Comparison of ENCODE assay signal across 9 cellular contexts in the genomic region with DNA sequence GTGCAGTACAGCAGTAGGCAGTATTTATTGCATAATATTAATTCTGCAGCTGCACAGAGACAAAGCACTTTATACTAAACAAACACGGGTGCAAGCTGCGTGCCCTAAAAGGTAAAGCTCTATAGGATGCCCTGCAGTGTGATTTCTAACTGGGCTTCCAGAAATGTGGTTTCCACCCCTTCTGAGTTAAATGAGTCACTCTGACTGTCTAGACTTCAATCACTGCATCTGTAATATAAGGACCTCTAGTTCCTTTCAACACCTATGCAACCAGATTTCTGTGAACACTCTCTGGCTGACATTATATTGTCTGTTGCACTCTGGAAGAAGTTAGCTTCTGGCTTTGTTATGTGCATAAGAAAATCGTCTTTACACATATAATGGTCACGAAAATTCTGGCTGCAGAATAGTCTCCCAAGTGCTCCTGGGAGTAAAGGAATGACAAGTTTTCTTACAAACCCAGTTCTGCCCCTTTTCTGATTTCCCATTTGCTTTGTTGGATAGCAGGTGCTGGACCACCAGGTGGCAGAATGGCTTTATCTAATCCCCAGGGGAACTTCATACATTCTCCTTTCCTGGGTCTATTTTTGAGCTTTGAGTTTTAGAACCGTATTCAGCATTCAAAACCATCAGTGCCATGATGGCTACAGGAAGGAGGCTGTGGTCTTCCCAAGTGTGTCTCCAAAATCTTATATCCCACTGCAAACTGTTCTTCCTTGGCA.
DNase-seq lines count a peak whose midpoint lies in the region; ATAC-seq, FAIRE-seq and TF ChIP-seq lines count a peak whose summit lies in the region.
"Had no signal": no experiment of that assay in that cellular context is flagged by ENCODE, and none has a peak within 500 bp of the region (broad histone marks: within the 10 kb centered on the region; RNA-seq: fewer than 3 reads in every experiment).

No MANE protein-coding gene starts in this region.

- H4K91ac ChIP-seq in neuronal stem cell (ENCODE audit: low read depth, low read length, poor library complexity) = no peak overlapping the region

- no peak overlapping the region for H2BK15ac ChIP-seq in neuronal stem cell (ENCODE audit: low read length)

- H3K4ac ChIP-seq in neuronal stem cell (ENCODE audit: low read length) = no peak overlapping the region

- H3K4me2 ChIP-seq in neuronal stem cell (ENCODE audit: insufficient read depth, low read length, poor library complexity, severe bottlenecking) = no peak overlapping the region

- peak overlapping the region; percentile 42 for H2AFZ ChIP-seq in neuronal stem cell (ENCODE audit: low read length)

- H3K79me1 ChIP-seq in neuronal stem cell (ENCODE audit: low read depth, low read length) = no peaks in the 10 kb centered on the region

- DNase-seq in NCI-H2081 (lab: John Stamatoyannopoulos, UW) (peak; percentile 28 to 87), astrocyte of the hippocampus (ENCODE audit: low read depth, low spot score) (peak; percentile 28), neuronal stem cell (ENCODE audit: low spot score) (no peak), GM12892 (ENCODE audit: insufficient read length) (no peak)
- DNase-seq in activated CD4-positive, alpha-beta T cell treated with anti-CD3 and anti-CD28 coated beads, Interleukin-2, amount 50 U/mL, for 1 hour = no peak

- no peaks in the 10 kb centered on the region for H3K4me1 ChIP-seq in neuronal stem cell (ENCODE audit: control insufficient read depth in 2 of 2, insufficient read depth in 1 of 2, low read depth in 1 of 2, low read length in 2 of 2)

- H3K23ac ChIP-seq in neuronal stem cell (ENCODE audit: low read depth, low read length, poor library complexity) = no peak overlapping the region

- TF ChIP-seq POLR2A in GM12892 (IDR thresholded peaks at IDR 0.05; ENCODE audit: low read depth, low read length) = no peak

- H3K4me3 ChIP-seq in GM12875 (ENCODE audit: low read depth, low read length) (no peak overlapping the region), neuronal stem cell (ENCODE audit: low read length in 2 of 2) (no peak overlapping the region)

- no peaks in the 10 kb centered on the region for H3K9me3 ChIP-seq in neuronal stem cell (replicated peaks in 1 of 2; ENCODE audit: control insufficient read depth in 2 of 2, insufficient read depth in 1 of 2, low read depth in 1 of 2, low read length in 2 of 2)

- no peak overlapping the region for H2BK5ac ChIP-seq in neuronal stem cell (ENCODE audit: low read length)

- TF ChIP-seq CTCF in GM12875 (IDR thresholded peaks at IDR 0.05; ENCODE audit: borderline replicate concordance, insufficient read depth, low read depth, low read length) = peak; percentile 23; the same call in 1 of the 2 replicates

- H2BK12ac ChIP-seq in neuronal stem cell (ENCODE audit: low read length) = no peak overlapping the region

- H3K18ac ChIP-seq in neuronal stem cell (ENCODE audit: low read length) = no peak overlapping the region

- H3K36me3 ChIP-seq in neuronal stem cell (replicated peaks in 1 of 2; ENCODE audit: control insufficient read depth in 2 of 2, insufficient read depth in 2 of 2, low read length in 2 of 2) = no peaks in the 10 kb centered on the region

- no peak overlapping the region for H4K8ac ChIP-seq in neuronal stem cell (ENCODE audit: low read depth, low read length)

- ATAC-seq in GM18511 (IDR thresholded peaks at IDR 0.05; ENCODE audit: unreplicated experiment) (no peak), GM19035 (IDR thresholded peaks at IDR 0.05; ENCODE audit: unreplicated experiment) (no peak)
- ATAC-seq: activated T-helper 17 cell treated with anti-CD3 and anti-CD28 coated beads, Interleukin-2, amount 50 U/mL, for 72 hours had no signal

- no peak for FAIRE-seq in GM12892 (lab: Jason Lieb, UNC)

- H3K14ac ChIP-seq in neuronal stem cell (ENCODE audit: low read length) = no peak overlapping the region

- no peaks in the 10 kb centered on the region for H3K27me3 ChIP-seq in neuronal stem cell (ENCODE audit: control insufficient read depth in 3 of 3, insufficient read depth in 3 of 3, low read depth in 1 of 3, low read length in 3 of 3)

- H2AK5ac ChIP-seq in neuronal stem cell (ENCODE audit: low read depth, low read length) = no peak overlapping the region

- H3K9ac ChIP-seq in neuronal stem cell (ENCODE audit: low read depth, low read length, poor library complexity) = no peak overlapping the region

- WGBS in neuronal stem cell (ENCODE audit: extremely low coverage in 2 of 2, insufficient read length in 2 of 2, insufficient replicate concordance in 1 of 2), 2 donors = no CpG with 5 or more reads among the region's 5 CpGs

- H2BK120ac ChIP-seq in neuronal stem cell (ENCODE audit: low read depth, low read length) = no peak overlapping the region

- no peak overlapping the region for H3K27ac ChIP-seq in neuronal stem cell (replicated peaks; ENCODE audit: low read length)

Comparison
In these comparisons a context has a peak if more than half of its experiments do, and no peak if none do; other contexts are left out.
1. DNase-seq: peak in NCI-H2081 (2 of 2) and astrocyte of the hippocampus (single experiment); none in neuronal stem cell (single experiment), activated CD4-positive, alpha-beta T cell treated with anti-CD3 and anti-CD28 coated beads, Interleukin-2, amount 50 U/mL, for 1 hour (single experiment) and GM12892 (single experiment).